In the genomic region with DNA sequence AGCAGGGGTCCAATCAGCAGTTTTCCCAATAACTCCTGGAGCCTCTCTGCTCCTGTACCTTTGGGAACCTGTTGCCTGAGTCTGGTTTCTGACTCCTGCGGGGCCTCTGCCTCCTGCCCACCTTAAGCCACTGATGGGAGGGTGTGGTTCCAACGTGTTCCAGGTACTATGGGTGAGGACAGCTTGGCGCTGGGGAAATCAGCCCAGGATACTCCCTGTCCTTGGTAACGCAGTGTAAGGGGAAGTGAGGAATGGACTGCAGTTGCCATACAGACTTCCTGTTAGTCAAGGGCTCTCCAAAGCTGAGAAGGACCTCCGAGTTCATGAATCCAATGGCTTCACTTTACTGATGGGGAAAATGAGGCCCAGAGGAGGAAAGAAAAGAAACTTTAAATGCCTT, we compare ENCODE assay signal across 7 cellular contexts. TPM values are rescaled to one million over a fixed set of nuclear protein-coding genes. Genes with fewer than 3 reads are reported as not detected.
DNase-seq lines count a peak whose midpoint lies in the region; ATAC-seq and TF ChIP-seq lines count a peak whose summit lies in the region.

No MANE protein-coding gene starts in this region.

- peaks cover 24% of the 10 kb centered on the region for H3K4me1 Mint-ChIP-seq in glutamatergic neuron (ENCODE audit: low read depth, unreplicated experiment)
- H3K4me1 Mint-ChIP-seq in stimulated activated effector memory CD8-positive, alpha-beta T cell treated with anti-CD3 and anti-CD28 coated beads, Interleukin-12 subunit alpha, Interleukin-12 subunit beta, amount 100 ng/mL, for 72 hours: peaks cover 45% of the 10 kb centered on the region

- H3K9me3 Mint-ChIP-seq in glutamatergic neuron (ENCODE audit: unreplicated experiment): peaks cover 22% of the 10 kb centered on the region
- no peaks in the 10 kb centered on the region for H3K9me3 Mint-ChIP-seq in stimulated activated effector memory CD8-positive, alpha-beta T cell treated with anti-CD3 and anti-CD28 coated beads, Interleukin-12 subunit alpha, Interleukin-12 subunit beta, amount 100 ng/mL, for 72 hours

- H3K4me3 ChIP-seq in HEK293 (ENCODE audit: low read depth, low read length) (no peak overlapping the region), SK-N-MC (no peak overlapping the region)

- H3K27ac Mint-ChIP-seq in glutamatergic neuron (ENCODE audit: unreplicated experiment): no peak overlapping the region
- peak overlapping the region; percentile 98 for H3K27ac Mint-ChIP-seq in stimulated activated effector memory CD8-positive, alpha-beta T cell treated with anti-CD3 and anti-CD28 coated beads, Interleukin-12 subunit alpha, Interleukin-12 subunit beta, amount 100 ng/mL, for 72 hours

- no peaks in the 10 kb centered on the region for H3K9me3 ChIP-seq in HEK293 (ENCODE audit: control insufficient read depth, insufficient read depth, low read depth, low read length)
- H3K9me3 ChIP-seq in SK-N-MC (ENCODE audit: low read depth, low read length): no peaks in the 10 kb centered on the region

- H3K36me3 ChIP-seq in HEK293 (ENCODE audit: control insufficient read depth in 2 of 2, insufficient read depth in 1 of 2, low read length in 2 of 2) (peaks cover 0 to 13% of the 10 kb centered on the region in 2 experiments; a peak in 1 of 3 replicates), SK-N-MC (ENCODE audit: insufficient read depth, low read length) (peaks cover 8% of the 10 kb centered on the region)

- no peak overlapping the region for H3K27ac ChIP-seq in HEK293 (ENCODE audit: extremely low read depth, low read depth, low read length)
- H3K27ac ChIP-seq in SK-N-MC: no peak overlapping the region

- 0 out of 2 replicates have a peak, but pooled peaks cover 5% of the 10 kb centered on the region for H3K4me1 ChIP-seq in HEK293 (ENCODE audit: control insufficient read depth, insufficient read depth, low read length)

- no peak for TF ChIP-seq CTCF in HEK293 (tag by site-specific recombination; IDR thresholded peaks at IDR 0.05)
- TF ChIP-seq CTCF in glutamatergic neuron (IDR thresholded peaks at IDR 0.05; ENCODE audit: partially characterized antibody, unreplicated experiment): no peak

- CTCF ChIA-PET in HEK293 (lab: Yijun Ruan, JAX): interaction anchor here (0.6 to 7.4 kb wide), 45 partner anchors 8 to 395 kb away, joined by 3 to 135 read pairs (median 5); a partner anchor contains a TSS

- POLR2A ChIA-PET in HEK293 (lab: Yijun Ruan, JAX): interaction anchor here (0.6 kb wide), 2 partner anchors 48 to 318 kb away, joined by 4 read pairs; no protein-coding TSS in a partner anchor

- H3K9ac ChIP-seq in SK-N-MC (ENCODE audit: insufficient read length): peak overlapping the region; percentile 58

- H3K27me3 Mint-ChIP-seq in glutamatergic neuron (ENCODE audit: unreplicated experiment): peaks cover 19% of the 10 kb centered on the region

- DNase-seq in SK-N-MC (ENCODE audit: low read depth, low spot score) (no peak), glutamatergic neuron (no peak), NCI-H2196 treated with DMSO at 0.1 percent for 48 hours (lab: John Stamatoyannopoulos, UW; ENCODE audit: unreplicated experiment) (no peak), NCI-H446 treated with DMSO at 0.1 percent for 48 hours (lab: John Stamatoyannopoulos, UW) (no peak), COLO829 (ENCODE audit: low spot score) (no peak)
- DNase-seq in stimulated activated effector memory CD8-positive, alpha-beta T cell treated with anti-CD3 and anti-CD28 coated beads, Interleukin-12 subunit alpha, Interleukin-12 subunit beta, amount 100 ng/mL, for 72 hours (ENCODE audit: low spot score in 2 of 2): no peak

- peak overlapping the region; percentile 80 for H3K4me3 Mint-ChIP-seq in glutamatergic neuron (ENCODE audit: unreplicated experiment)
- peak overlapping the region; percentile 97 for H3K4me3 Mint-ChIP-seq in stimulated activated effector memory CD8-positive, alpha-beta T cell treated with anti-CD3 and anti-CD28 coated beads, Interleukin-12 subunit alpha, Interleukin-12 subunit beta, amount 100 ng/mL, for 72 hours

- H3K36me3 Mint-ChIP-seq in glutamatergic neuron (ENCODE audit: unreplicated experiment): no peaks in the 10 kb centered on the region
- peaks cover 11% of the 10 kb centered on the region for H3K36me3 Mint-ChIP-seq in stimulated activated effector memory CD8-positive, alpha-beta T cell treated with anti-CD3 and anti-CD28 coated beads, Interleukin-12 subunit alpha, Interleukin-12 subunit beta, amount 100 ng/mL, for 72 hours

- no peak for ATAC-seq in stimulated activated effector memory CD8-positive, alpha-beta T cell treated with anti-CD3 and anti-CD28 coated beads, Interleukin-12 subunit alpha, Interleukin-12 subunit beta, amount 100 ng/mL, for 72 hours

TF ChIP-seq in HEK293, 187 proteins besides CTCF, POLR2A, EP300 and RAD21:
- peak; percentile 83 for TF ChIP-seq SCRT2 (tag by site-specific recombination; IDR thresholded peaks at IDR 0.05)
- TF ChIP-seq ZNF266 (tag by site-specific recombination; IDR thresholded peaks at IDR 0.05; ENCODE audit: low read depth): no peak

RNA-seq across cellular contexts. Expression of a gene that starts 1.2 kb away (rescaled TPM):
- 76.8 TPM for total RNA-seq in glutamatergic neuron (ENCODE audit: unreplicated experiment)

RNA-seq across cellular contexts. Expression of a gene that starts 24.5 kb away (rescaled TPM):
- total RNA-seq in glutamatergic neuron (ENCODE audit: unreplicated experiment): 83.7 TPM
